ENCODE assay signal across 21 cellular contexts in genomic region chr1:3632716-3633343, GRCh38.
"Had no signal": no experiment of that assay in that cellular context is flagged by ENCODE, and none has a peak within 500 bp of the region (broad histone marks: within the 10 kb centered on the region; RNA-seq: fewer than 3 reads in every experiment).

No MANE protein-coding gene starts in this region.

- H3K27me3 Mint-ChIP-seq: activated CD4-positive, alpha-beta T cell treated with anti-CD3 and anti-CD28 coated beads for 36 hours; activated CD8-positive, alpha-beta T cell treated with anti-CD3 and anti-CD28 coated beads for 36 hours; activated naive CD4-positive, alpha-beta T cell treated with anti-CD3 and anti-CD28 coated beads, Interleukin-2, amount 10 ng/mL, durations not matched to agents 7 days and 5 days; activated naive CD8-positive, alpha-beta T cell treated with anti-CD3 and anti-CD28 coated beads for 36 hours had no signal

- H3K4me3 Mint-ChIP-seq: activated CD4-positive, alpha-beta T cell treated with anti-CD3 and anti-CD28 coated beads for 36 hours; activated CD8-positive, alpha-beta T cell treated with anti-CD3 and anti-CD28 coated beads for 36 hours; activated naive CD4-positive, alpha-beta T cell treated with anti-CD3 and anti-CD28 coated beads, Interleukin-2, amount 10 ng/mL, durations not matched to agents 7 days and 5 days; activated naive CD8-positive, alpha-beta T cell treated with anti-CD3 and anti-CD28 coated beads for 36 hours; activated T-cell treated with anti-CD3 and anti-CD28 coated beads, Interleukin-2, amount 50 U/mL, for 72 hours had no signal

- ATAC-seq: activated CD4-positive, alpha-beta T cell treated with anti-CD3 and anti-CD28 coated beads for 36 hours; activated CD8-positive, alpha-beta T cell treated with anti-CD3 and anti-CD28 coated beads for 36 hours; activated T-cell treated with anti-CD3 and anti-CD28 coated beads, Interleukin-2, amount 50 U/mL, for 72 hours had no signal

- H3K9ac ChIP-seq: SK-N-SH had no signal

- H3K9me3 Mint-ChIP-seq: activated CD8-positive, alpha-beta T cell treated with anti-CD3 and anti-CD28 coated beads for 36 hours; activated naive CD4-positive, alpha-beta T cell treated with anti-CD3 and anti-CD28 coated beads, Interleukin-2, amount 10 ng/mL, durations not matched to agents 7 days and 5 days; activated naive CD8-positive, alpha-beta T cell treated with anti-CD3 and anti-CD28 coated beads for 36 hours; activated T-cell treated with anti-CD3 and anti-CD28 coated beads, Interleukin-2, amount 50 U/mL, for 72 hours; activated T-helper 2 cell treated with anti-CD3 and anti-CD28 coated beads, Interferon-gamma antibody, Interleukin-2, Interleukin-4, amounts not matched to agents 10 μg/mL and 5 μg/mL and 100 μg/mL, durations not matched to agents 14 hours and 24 hours and 36 hours had no signal

- DNase-seq: activated CD4-positive, alpha-beta T cell treated with anti-CD3 and anti-CD28 coated beads for 36 hours; activated CD8-positive, alpha-beta memory T cell treated with anti-CD3 and anti-CD28 coated beads, Interleukin-2, amount 50 U/mL, for 4 hours; activated CD8-positive, alpha-beta T cell treated with anti-CD3 and anti-CD28 coated beads for 36 hours; activated gamma-delta T cell treated with Interleukin-2 at 50 U/mL for 16 hours; activated naive CD4-positive, alpha-beta T cell treated with anti-CD3 and anti-CD28 coated beads, Interleukin-2, amount 10 ng/mL, durations not matched to agents 7 days and 5 days; activated naive CD8-positive, alpha-beta T cell treated with anti-CD3 and anti-CD28 coated beads for 36 hours; activated T-cell treated with anti-CD3 and anti-CD28 coated beads, Interleukin-2, amount 50 U/mL, for 72 hours; Kasumi-1; KBM-7; NCI-H1105 treated with DMSO at 0.1 percent for 48 hours; NCI-H1436 treated with DMSO at 0.1 percent for 48 hours; NCI-H187; NCI-H2081; NCI-H510A treated with DMSO at 0.1 percent for 48 hours; NCI-H69; NK-92 treated with Interleukin-12 subunit alpha and Interleukin-12 subunit beta, amount 100 ng/mL, for 24 hours; SK-N-SH; T-helper 1 cell had no signal

- FAIRE-seq: RCC 7860 had no signal

- H3K27ac Mint-ChIP-seq: activated CD4-positive, alpha-beta T cell treated with anti-CD3 and anti-CD28 coated beads for 36 hours; activated CD8-positive, alpha-beta T cell treated with anti-CD3 and anti-CD28 coated beads for 36 hours; activated naive CD4-positive, alpha-beta T cell treated with anti-CD3 and anti-CD28 coated beads, Interleukin-2, amount 10 ng/mL, durations not matched to agents 7 days and 5 days; activated naive CD8-positive, alpha-beta T cell treated with anti-CD3 and anti-CD28 coated beads for 36 hours; activated T-cell treated with anti-CD3 and anti-CD28 coated beads, Interleukin-2, amount 50 U/mL, for 72 hours; activated T-helper 2 cell treated with anti-CD3 and anti-CD28 coated beads, Interferon-gamma antibody, Interleukin-2, Interleukin-4, amounts not matched to agents 10 μg/mL and 5 μg/mL and 100 μg/mL, durations not matched to agents 14 hours and 24 hours and 36 hours had no signal

- H3K4me2 ChIP-seq: SK-N-SH had no signal

- H3K4me1 Mint-ChIP-seq: activated CD4-positive, alpha-beta T cell treated with anti-CD3 and anti-CD28 coated beads for 36 hours had no signal

- H3K9me3 ChIP-seq: SK-N-SH had no signal

- H3K27ac ChIP-seq: VCaP had no signal
